Comparison of ENCODE assay signal across 17 cellular contexts in genomic region chr12:78240827-78241226, GRCh38.
DNase-seq lines count a peak whose midpoint lies in the region; ATAC-seq, FAIRE-seq and TF ChIP-seq lines count a peak whose summit lies in the region.
"Had no signal": no experiment of that assay in that cellular context is flagged by ENCODE, and none has a peak within 500 bp of the region (broad histone marks: within the 10 kb centered on the region; RNA-seq: fewer than 3 reads in every experiment).

No MANE protein-coding gene starts in this region.

- DNase-seq in NCI-H2107 treated with DMSO at 0.1 percent for 48 hours (lab: John Stamatoyannopoulos, UW; ENCODE audit: unreplicated experiment) (peak; percentile 19), NCI-H2107 (lab: John Stamatoyannopoulos, UW) (no peak), NCI-H345 (lab: John Stamatoyannopoulos, UW) (peak; percentile 43), H1 (ENCODE audit: low read depth in 1 of 2, low spot score in 2 of 2) (no peak), T-helper 9 cell (no peak), GDM1 (lab: John Stamatoyannopoulos, UW) (no peak)
- DNase-seq: BE2C; CD4-positive, CD25-positive, alpha-beta regulatory T cell; COR-L47; NCI-H1930; NCI-H2227 treated with DMSO at 0.1 percent for 48 hours; Right ventricle myocardium superior; SK-N-SH had no signal

- no peaks in the 10 kb centered on the region for H3K79me2 ChIP-seq in H1 (ENCODE audit: control insufficient read depth in 1 of 2, insufficient read depth in 2 of 2, low read length in 2 of 2)

- H3K4me2 ChIP-seq in H1 (ENCODE audit: insufficient read depth in 1 of 2, low read depth in 2 of 2, low read length in 2 of 2): no peak overlapping the region
- H3K4me2 ChIP-seq: SK-N-SH had no signal

- H3K27me3 ChIP-seq in H1 (replicated peaks in 1 of 4; ENCODE audit: control insufficient read depth in 3 of 4, extremely low read depth in 1 of 4, insufficient read depth in 3 of 4, low read length in 3 of 4): no peaks in the 10 kb centered on the region

- no peak overlapping the region for H2AFZ ChIP-seq in H1 (ENCODE audit: low read length)

- ATAC-seq in GM21786 (IDR thresholded peaks at IDR 0.05; ENCODE audit: unreplicated experiment): no peak
- ATAC-seq: GM12878 had no signal

- H3K23me2 ChIP-seq in H1 (ENCODE audit: low read depth, low read length): no peaks in the 10 kb centered on the region

- no peak overlapping the region for H3K9ac ChIP-seq in H1 (replicated peaks in 1 of 4; ENCODE audit: extremely low read depth in 1 of 4, low read depth in 3 of 4, low read length in 3 of 4)
- H3K9ac ChIP-seq: SK-N-SH had no signal

- no peak overlapping the region for H3K56ac ChIP-seq in H1 (replicated peaks; ENCODE audit: insufficient read length, low read depth, low read length)

- H3K4me1 ChIP-seq in H1 (replicated peaks in 1 of 4; ENCODE audit: control insufficient read depth in 3 of 4, insufficient read depth in 4 of 4, low read length in 3 of 4): peaks cover 0 to 23% (median 2%) of the 10 kb centered on the region in 4 experiments; a peak in 2 of 7 replicates
- H3K4me1 ChIP-seq: BE2C had no signal

- no peak for TF ChIP-seq RAD21 in H1 (IDR thresholded peaks at IDR 0.05 in 1 of 2, conservative IDR thresholded peaks at IDR 0.05 in 1 of 2; ENCODE audit: low read depth in 2 of 2, low read length in 2 of 2)

- FAIRE-seq in H1 (lab: Jason Lieb, UNC): no peak
- FAIRE-seq: GM12878, GM19239 had no signal

- no peak overlapping the region for H3K4me3 ChIP-seq in H1 (ENCODE audit: extremely low read depth in 1 of 4, insufficient read depth in 2 of 4, low read depth in 3 of 4, low read length in 4 of 4)
- H3K4me3 ChIP-seq: GM12878, HAP-1 had no signal

- H2BK20ac ChIP-seq in H1 (ENCODE audit: low read length): no peak overlapping the region

- POLR2A ChIA-PET in H1 (lab: Charles Lee; ENCODE audit: partially characterized antibody): interaction anchor here (1.0 kb wide), 1 partner anchor 10 kb away, joined by 3 read pairs; no protein-coding TSS in a partner anchor

- CTCF ChIA-PET in H1 (lab: Charles Lee; ENCODE audit: partially characterized antibody): interaction anchor here (1.7 kb wide), 1 partner anchor 11 kb away, joined by 7 read pairs; no protein-coding TSS in a partner anchor

- H2BK120ac ChIP-seq in H1 (replicated peaks; ENCODE audit: low read depth, low read length): no peak overlapping the region

- no peak overlapping the region for H2BK15ac ChIP-seq in H1 (ENCODE audit: low read length)

- no peaks in the 10 kb centered on the region for H3K79me1 ChIP-seq in H1 (ENCODE audit: low read depth, low read length)

- no peak for TF ChIP-seq CTCF in H1 (IDR thresholded peaks at IDR 0.05; ENCODE audit: control extremely low read depth in 1 of 3, insufficient read depth in 1 of 3, low read depth in 1 of 3, low read length in 3 of 3)

- H2BK12ac ChIP-seq in H1 (ENCODE audit: low read depth, low read length): no peak overlapping the region

- H3K27ac ChIP-seq in H1 (ENCODE audit: low read depth, low read length): no peak overlapping the region

- no peak overlapping the region for H2BK5ac ChIP-seq in H1 (ENCODE audit: low read depth, low read length)

- no peak overlapping the region for H3K23ac ChIP-seq in H1 (ENCODE audit: insufficient read length)

- H3K36me3 ChIP-seq in H1 (ENCODE audit: control insufficient read depth in 2 of 4, insufficient read depth in 4 of 4, low read length in 3 of 4): no peaks in the 10 kb centered on the region
- H3K36me3 ChIP-seq: BE2C, HAP-1 had no signal

- H4K5ac ChIP-seq in H1 (ENCODE audit: insufficient read length, low read depth, low read length): no peak overlapping the region

- no peak overlapping the region for H4K8ac ChIP-seq in H1 (ENCODE audit: extremely low read depth, insufficient read depth, low read length)

- H4K91ac ChIP-seq in H1 (replicated peaks; ENCODE audit: insufficient read length, low read length): no peak overlapping the region

- no peak overlapping the region for H3K4ac ChIP-seq in H1 (replicated peaks; ENCODE audit: insufficient read length, low read depth, low read length)

- TF ChIP-seq POLR2A in H1 (IDR thresholded peaks at IDR 0.05; ENCODE audit: control extremely low read depth in 1 of 2, low read depth in 2 of 2, low read length in 2 of 2): no peak

- H4K20me1 ChIP-seq in H1 (replicated peaks in 1 of 2; ENCODE audit: control insufficient read depth in 1 of 2, insufficient read depth in 2 of 2, low read length in 2 of 2): no peaks in the 10 kb centered on the region

- no peak overlapping the region for H3K14ac ChIP-seq in H1 (ENCODE audit: insufficient read length)

- no peak for TF ChIP-seq EP300 in H1 (IDR thresholded peaks at IDR 0.05; ENCODE audit: borderline replicate concordance in 1 of 2, low read depth in 2 of 2, low read length in 2 of 2)

- WGBS in H1 (ENCODE audit: extremely low coverage in 1 of 2, insufficient coverage in 1 of 2, insufficient read length in 1 of 2, insufficient replicate concordance in 2 of 2, low coverage in 1 of 2, low lambda C conversion rate in 2 of 2, missing lambda C conversion rate in 1 of 2), 2 experiments: 80% methylated on average over 1 of the region's 1 CpG; no CpG with 5 or more reads in 1 of the 2 experiments

- H3K18ac ChIP-seq in H1 (ENCODE audit: extremely low read depth, low read length): 0 out of 2 replicates have a peak overlapping the region, but pooled peaks have one; percentile 5

- no peaks in the 10 kb centered on the region for H3K9me3 ChIP-seq in H1 (ENCODE audit: insufficient read depth in 2 of 2, low read depth in 1 of 2, low read length in 1 of 2)
- H3K9me3 ChIP-seq: BE2C, HAP-1, SK-N-SH had no signal

- no peak overlapping the region for H2AK5ac ChIP-seq in H1 (ENCODE audit: low read depth, low read length)

TF ChIP-seq in H1, 55 proteins besides CTCF, POLR2A, EP300 and RAD21:
- TF ChIP-seq KDM1A (IDR thresholded peaks at IDR 0.05; ENCODE audit: borderline replicate concordance, low read length) (no peak), POLR2AphosphoS5 (IDR thresholded peaks at IDR 0.05; ENCODE audit: low read depth, low read length) (no peak), CHD1 (IDR thresholded peaks at IDR 0.05; ENCODE audit: low read depth, low read length) (no peak), ATF3 (IDR thresholded peaks at IDR 0.05; ENCODE audit: insufficient read depth, low read depth, low read length) (no peak), BCL11A (IDR thresholded peaks at IDR 0.05; ENCODE audit: low read depth in 2 of 2, low read length in 2 of 2) (no peak), CHD2 (IDR thresholded peaks at IDR 0.05; ENCODE audit: low read length) (no peak), ASH2L (IDR thresholded peaks at IDR 0.05; ENCODE audit: low read length) (no peak), SP2 (IDR thresholded peaks at IDR 0.05; ENCODE audit: low read length) (no peak), JUND (IDR thresholded peaks at IDR 0.05; ENCODE audit: low read length) (no peak), HDAC6 (IDR thresholded peaks at IDR 0.05; ENCODE audit: low read depth, low read length) (no peak), PHF8 (conservative IDR thresholded peaks at IDR 0.05; ENCODE audit: low read depth, low read length) (no peak), TCF12 (IDR thresholded peaks at IDR 0.05; ENCODE audit: low read depth, low read length) (no peak), EGR1 (IDR thresholded peaks at IDR 0.05; ENCODE audit: borderline replicate concordance, low read depth, low read length) (no peak), SRF (IDR thresholded peaks at IDR 0.05; ENCODE audit: low read depth, low read length) (no peak), TAF1 (IDR thresholded peaks at IDR 0.05; ENCODE audit: low read depth, low read length) (no peak), CTBP2 (IDR thresholded peaks at IDR 0.05; ENCODE audit: borderline replicate concordance, insufficient read depth, insufficient read length, low read length) (no peak), SP4 (IDR thresholded peaks at IDR 0.05; ENCODE audit: low read length) (no peak), GTF2F1 (IDR thresholded peaks at IDR 0.05; ENCODE audit: borderline replicate concordance, low read depth, low read length) (no peak), SAP30 (IDR thresholded peaks at IDR 0.05; ENCODE audit: insufficient read depth, insufficient replicate concordance, low read length) (no peak), TAF7 (optimal IDR thresholded peaks at IDR 0.05; ENCODE audit: borderline replicate concordance, low read depth, low read length) (no peak)

Comparison
In these comparisons a context has a peak if more than half of its experiments do, and no peak if none do; other contexts are left out.
1. DNase-seq: peak in NCI-H2107 treated with DMSO at 0.1 percent for 48 hours (single experiment) and NCI-H345 (single experiment); none in NCI-H2107 (single experiment), H1 (0 of 2), T-helper 9 cell (single experiment) and GDM1 (single experiment).